In genomic region chr10:107340345-107340744, GRCh38 we compare ENCODE assay signal across 2 cellular contexts.
A peak's percentile ranks its signal among the peaks of the same experiment; 100 is the strongest.
TF ChIP-seq lines count a peak whose summit lies in the region.

No MANE protein-coding gene starts in this region.

TF ChIP-seq in liver, 16 proteins besides CTCF, POLR2A, EP300 and RAD21:
- peak in 1 of 2 donors; percentile 41 for TF ChIP-seq JUND (IDR thresholded peaks at IDR 0.05)
- TF ChIP-seq HNF4A (conservative IDR thresholded peaks at IDR 0.05) = peak; percentile 74 to 78
- TF ChIP-seq FOXA2 (IDR thresholded peaks at IDR 0.05) = no peak
- TF ChIP-seq RXRA (IDR thresholded peaks at IDR 0.05) = peak in 1 of 2 donors; percentile 33
- TF ChIP-seq EGR1 (IDR thresholded peaks at IDR 0.05; ENCODE audit: low read depth in 2 of 2) = no peak
- TF ChIP-seq HNF4G (IDR thresholded peaks at IDR 0.05) = peak; percentile 24
- peak; percentile 22 for TF ChIP-seq YY1 (IDR thresholded peaks at IDR 0.05)
- peak; percentile 54 for TF ChIP-seq SP1 (IDR thresholded peaks at IDR 0.05)

TF ChIP-seq in HepG2, 621 proteins besides CTCF, POLR2A, EP300 and RAD21:
- TF ChIP-seq CREM (IDR thresholded peaks at IDR 0.05) (no peak), CREM (CRISPR knock-in tag; IDR thresholded peaks at IDR 0.05) (no peak), GTF3A (CRISPR knock-in tag; conservative IDR thresholded peaks at IDR 0.05) (no peak), TP53 (CRISPR knock-in tag; conservative IDR thresholded peaks at IDR 0.05) (no peak), ATF3 (CRISPR knock-in tag; IDR thresholded peaks at IDR 0.05) (no peak), SYNCRIP (IDR thresholded peaks at IDR 0.05; ENCODE audit: insufficient read depth, low read depth, low read length) (no peak), KLF15 (CRISPR knock-in tag; IDR thresholded peaks at IDR 0.05; ENCODE audit: borderline replicate concordance) (no peak), NFE2 (CRISPR knock-in tag; IDR thresholded peaks at IDR 0.05) (no peak), ZNF790 (CRISPR knock-in tag; IDR thresholded peaks at IDR 0.05; ENCODE audit: borderline replicate concordance) (no peak)
